In the genomic region with DNA sequence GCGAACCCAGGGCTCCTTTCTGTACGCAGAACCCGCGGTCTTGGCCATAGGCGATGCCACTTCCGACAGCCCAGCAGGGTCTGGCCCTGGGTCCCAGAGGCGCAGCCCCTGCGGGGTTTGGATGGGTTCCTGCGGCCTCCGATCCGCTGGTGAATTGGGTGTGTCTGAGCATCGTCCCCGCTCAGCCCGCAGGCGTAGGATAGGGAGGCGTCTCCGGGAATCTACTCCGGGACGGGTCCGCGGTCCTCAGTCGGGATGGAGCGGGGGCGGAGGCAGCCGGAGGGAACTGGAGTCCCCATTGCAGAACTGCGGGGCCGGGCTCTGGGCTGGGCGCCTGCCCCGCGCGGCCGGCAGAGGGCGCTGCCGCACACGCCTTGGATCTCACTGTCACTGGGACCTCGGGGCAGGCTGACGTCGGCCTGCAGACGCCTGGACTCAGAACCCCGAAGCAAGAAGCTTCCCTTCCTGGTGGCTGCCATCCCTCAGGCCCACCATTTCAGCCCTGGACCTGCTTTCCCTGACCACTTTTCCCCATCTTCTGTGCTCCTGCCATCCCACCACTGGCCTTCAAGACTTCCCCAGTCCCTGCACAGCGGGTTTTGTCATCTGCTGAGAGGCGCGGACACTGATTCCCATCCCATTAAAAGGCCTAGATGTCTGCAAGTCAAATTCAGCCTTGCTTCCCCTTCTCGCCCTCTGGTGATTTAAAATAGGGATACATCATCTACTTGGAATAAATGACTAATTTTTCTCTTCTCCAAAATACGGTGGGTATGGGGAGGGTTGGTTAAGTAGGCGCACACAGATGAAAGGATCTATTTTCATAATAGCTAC, we compare ENCODE assay signal across 1 cellular context.
TF ChIP-seq lines count a peak whose summit lies in the region.

No MANE protein-coding gene starts in this region.

TF ChIP-seq in HEK293, 187 proteins besides CTCF, POLR2A, EP300 and RAD21 (continued from another document and continues in another):
- TF ChIP-seq, protein P1, sequence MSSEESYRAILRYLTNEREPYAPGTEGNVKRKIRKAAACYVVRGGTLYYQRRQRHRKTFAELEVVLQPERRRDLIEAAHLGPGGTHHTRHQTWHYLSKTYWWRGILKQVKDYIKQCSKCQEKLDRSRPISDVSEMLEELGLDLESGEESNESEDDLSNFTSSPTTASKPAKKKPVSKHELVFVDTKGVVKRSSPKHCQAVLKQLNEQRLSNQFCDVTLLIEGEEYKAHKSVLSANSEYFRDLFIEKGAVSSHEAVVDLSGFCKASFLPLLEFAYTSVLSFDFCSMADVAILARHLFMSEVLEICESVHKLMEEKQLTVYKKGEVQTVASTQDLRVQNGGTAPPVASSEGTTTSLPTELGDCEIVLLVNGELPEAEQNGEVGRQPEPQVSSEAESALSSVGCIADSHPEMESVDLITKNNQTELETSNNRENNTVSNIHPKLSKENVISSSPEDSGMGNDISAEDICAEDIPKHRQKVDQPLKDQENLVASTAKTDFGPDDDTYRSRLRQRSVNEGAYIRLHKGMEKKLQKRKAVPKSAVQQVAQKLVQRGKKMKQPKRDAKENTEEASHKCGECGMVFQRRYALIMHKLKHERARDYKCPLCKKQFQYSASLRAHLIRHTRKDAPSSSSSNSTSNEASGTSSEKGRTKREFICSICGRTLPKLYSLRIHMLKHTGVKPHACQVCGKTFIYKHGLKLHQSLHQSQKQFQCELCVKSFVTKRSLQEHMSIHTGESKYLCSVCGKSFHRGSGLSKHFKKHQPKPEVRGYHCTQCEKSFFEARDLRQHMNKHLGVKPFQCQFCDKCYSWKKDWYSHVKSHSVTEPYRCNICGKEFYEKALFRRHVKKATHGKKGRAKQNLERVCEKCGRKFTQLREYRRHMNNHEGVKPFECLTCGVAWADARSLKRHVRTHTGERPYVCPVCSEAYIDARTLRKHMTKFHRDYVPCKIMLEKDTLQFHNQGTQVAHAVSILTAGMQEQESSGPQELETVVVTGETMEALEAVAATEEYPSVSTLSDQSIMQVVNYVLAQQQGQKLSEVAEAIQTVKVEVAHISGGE (tag by site-specific recombination; conservative IDR thresholded peaks at IDR 0.05; ENCODE audit: low read depth) = peak; percentile 59
- TF ChIP-seq ZNF610 (tag by site-specific recombination; IDR thresholded peaks at IDR 0.05; ENCODE audit: borderline replicate concordance) = no peak
- TF ChIP-seq ZNF324 (tag by site-specific recombination; IDR thresholded peaks at IDR 0.05) = peak; percentile 71; the same call in 1 of the 2 replicates
- TF ChIP-seq ZXDB (tag by site-specific recombination; IDR thresholded peaks at IDR 0.05) = 0 out of 2 replicates have a peak, but pooled peaks have one; percentile 23
- peak; percentile 64; the same call in 1 of the 2 replicates for TF ChIP-seq KLF9 (tag by site-specific recombination; IDR thresholded peaks at IDR 0.05; ENCODE audit: low read depth)
- no peak for TF ChIP-seq ZNF701 (tag by site-specific recombination; IDR thresholded peaks at IDR 0.05)
- TF ChIP-seq, protein P2, sequence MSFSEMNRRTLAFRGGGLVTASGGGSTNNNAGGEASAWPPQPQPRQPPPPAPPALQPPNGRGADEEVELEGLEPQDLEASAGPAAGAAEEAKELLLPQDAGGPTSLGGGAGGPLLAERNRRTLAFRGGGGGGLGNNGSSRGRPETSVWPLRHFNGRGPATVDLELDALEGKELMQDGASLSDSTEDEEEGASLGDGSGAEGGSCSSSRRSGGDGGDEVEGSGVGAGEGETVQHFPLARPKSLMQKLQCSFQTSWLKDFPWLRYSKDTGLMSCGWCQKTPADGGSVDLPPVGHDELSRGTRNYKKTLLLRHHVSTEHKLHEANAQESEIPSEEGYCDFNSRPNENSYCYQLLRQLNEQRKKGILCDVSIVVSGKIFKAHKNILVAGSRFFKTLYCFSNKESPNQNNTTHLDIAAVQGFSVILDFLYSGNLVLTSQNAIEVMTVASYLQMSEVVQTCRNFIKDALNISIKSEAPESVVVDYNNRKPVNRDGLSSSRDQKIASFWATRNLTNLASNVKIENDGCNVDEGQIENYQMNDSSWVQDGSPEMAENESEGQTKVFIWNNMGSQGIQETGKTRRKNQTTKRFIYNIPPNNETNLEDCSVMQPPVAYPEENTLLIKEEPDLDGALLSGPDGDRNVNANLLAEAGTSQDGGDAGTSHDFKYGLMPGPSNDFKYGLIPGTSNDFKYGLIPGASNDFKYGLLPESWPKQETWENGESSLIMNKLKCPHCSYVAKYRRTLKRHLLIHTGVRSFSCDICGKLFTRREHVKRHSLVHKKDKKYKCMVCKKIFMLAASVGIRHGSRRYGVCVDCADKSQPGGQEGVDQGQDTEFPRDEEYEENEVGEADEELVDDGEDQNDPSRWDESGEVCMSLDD (tag by site-specific recombination; IDR thresholded peaks at IDR 0.05) = peak; percentile 57
- TF ChIP-seq, protein P3, sequence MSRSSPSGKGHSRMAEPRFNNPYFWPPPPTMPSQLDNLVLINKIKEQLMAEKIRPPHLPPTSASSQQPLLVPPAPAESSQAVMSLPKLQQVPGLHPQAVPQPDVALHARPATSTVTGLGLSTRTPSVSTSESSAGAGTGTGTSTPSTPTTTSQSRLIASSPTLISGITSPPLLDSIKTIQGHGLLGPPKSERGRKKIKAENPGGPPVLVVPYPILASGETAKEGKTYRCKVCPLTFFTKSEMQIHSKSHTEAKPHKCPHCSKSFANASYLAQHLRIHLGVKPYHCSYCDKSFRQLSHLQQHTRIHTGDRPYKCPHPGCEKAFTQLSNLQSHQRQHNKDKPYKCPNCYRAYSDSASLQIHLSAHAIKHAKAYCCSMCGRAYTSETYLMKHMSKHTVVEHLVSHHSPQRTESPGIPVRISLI (tag by site-specific recombination; IDR thresholded peaks at IDR 0.05) = no peak
- TF ChIP-seq, protein P4, sequence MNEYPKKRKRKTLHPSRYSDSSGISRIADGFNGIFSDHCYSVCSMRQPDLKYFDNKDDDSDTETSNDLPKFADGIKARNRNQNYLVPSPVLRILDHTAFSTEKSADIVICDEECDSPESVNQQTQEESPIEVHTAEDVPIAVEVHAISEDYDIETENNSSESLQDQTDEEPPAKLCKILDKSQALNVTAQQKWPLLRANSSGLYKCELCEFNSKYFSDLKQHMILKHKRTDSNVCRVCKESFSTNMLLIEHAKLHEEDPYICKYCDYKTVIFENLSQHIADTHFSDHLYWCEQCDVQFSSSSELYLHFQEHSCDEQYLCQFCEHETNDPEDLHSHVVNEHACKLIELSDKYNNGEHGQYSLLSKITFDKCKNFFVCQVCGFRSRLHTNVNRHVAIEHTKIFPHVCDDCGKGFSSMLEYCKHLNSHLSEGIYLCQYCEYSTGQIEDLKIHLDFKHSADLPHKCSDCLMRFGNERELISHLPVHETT (tag by site-specific recombination; IDR thresholded peaks at IDR 0.05) = peak; percentile 21; the same call in 1 of the 2 replicates
- no peak for TF ChIP-seq ZNF544 (tag by site-specific recombination; IDR thresholded peaks at IDR 0.05)
- no peak for TF ChIP-seq FEZF1 (tag by site-specific recombination; IDR thresholded peaks at IDR 0.05)
- TF ChIP-seq BCL11B (tag by site-specific recombination; IDR thresholded peaks at IDR 0.05; ENCODE audit: low read depth) = no peak
- peak; percentile 54 for TF ChIP-seq ZNF335 (tag by site-specific recombination; conservative IDR thresholded peaks at IDR 0.05)
- TF ChIP-seq, protein P5, sequence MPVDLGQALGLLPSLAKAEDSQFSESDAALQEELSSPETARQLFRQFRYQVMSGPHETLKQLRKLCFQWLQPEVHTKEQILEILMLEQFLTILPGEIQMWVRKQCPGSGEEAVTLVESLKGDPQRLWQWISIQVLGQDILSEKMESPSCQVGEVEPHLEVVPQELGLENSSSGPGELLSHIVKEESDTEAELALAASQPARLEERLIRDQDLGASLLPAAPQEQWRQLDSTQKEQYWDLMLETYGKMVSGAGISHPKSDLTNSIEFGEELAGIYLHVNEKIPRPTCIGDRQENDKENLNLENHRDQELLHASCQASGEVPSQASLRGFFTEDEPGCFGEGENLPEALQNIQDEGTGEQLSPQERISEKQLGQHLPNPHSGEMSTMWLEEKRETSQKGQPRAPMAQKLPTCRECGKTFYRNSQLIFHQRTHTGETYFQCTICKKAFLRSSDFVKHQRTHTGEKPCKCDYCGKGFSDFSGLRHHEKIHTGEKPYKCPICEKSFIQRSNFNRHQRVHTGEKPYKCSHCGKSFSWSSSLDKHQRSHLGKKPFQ (tag by site-specific recombination; IDR thresholded peaks at IDR 0.05) = peak; percentile 21; the same call in 1 of the 2 replicates
- no peak for TF ChIP-seq PRDM1 (tag by site-specific recombination; IDR thresholded peaks at IDR 0.05)
- TF ChIP-seq EGR2 (tag by site-specific recombination; IDR thresholded peaks at IDR 0.05; ENCODE audit: low read depth) = peak; percentile 58
- no peak for TF ChIP-seq ZNF214 (tag by site-specific recombination; IDR thresholded peaks at IDR 0.05; ENCODE audit: borderline replicate concordance)
- TF ChIP-seq ZFHX2 (tag by site-specific recombination; conservative IDR thresholded peaks at IDR 0.05) = peak; percentile 78
- peak; percentile 57; the same call in 1 of the 2 replicates for TF ChIP-seq ZNF561 (tag by site-specific recombination; IDR thresholded peaks at IDR 0.05; ENCODE audit: borderline replicate concordance)
- TF ChIP-seq ZNF350 (tag by site-specific recombination; IDR thresholded peaks at IDR 0.05) = no peak
- TF ChIP-seq SP2 (tag by site-specific recombination; IDR thresholded peaks at IDR 0.05) = peak; percentile 62
- TF ChIP-seq ZNF660 (tag by site-specific recombination; IDR thresholded peaks at IDR 0.05) = peak; percentile 40
- TF ChIP-seq, protein P6, sequence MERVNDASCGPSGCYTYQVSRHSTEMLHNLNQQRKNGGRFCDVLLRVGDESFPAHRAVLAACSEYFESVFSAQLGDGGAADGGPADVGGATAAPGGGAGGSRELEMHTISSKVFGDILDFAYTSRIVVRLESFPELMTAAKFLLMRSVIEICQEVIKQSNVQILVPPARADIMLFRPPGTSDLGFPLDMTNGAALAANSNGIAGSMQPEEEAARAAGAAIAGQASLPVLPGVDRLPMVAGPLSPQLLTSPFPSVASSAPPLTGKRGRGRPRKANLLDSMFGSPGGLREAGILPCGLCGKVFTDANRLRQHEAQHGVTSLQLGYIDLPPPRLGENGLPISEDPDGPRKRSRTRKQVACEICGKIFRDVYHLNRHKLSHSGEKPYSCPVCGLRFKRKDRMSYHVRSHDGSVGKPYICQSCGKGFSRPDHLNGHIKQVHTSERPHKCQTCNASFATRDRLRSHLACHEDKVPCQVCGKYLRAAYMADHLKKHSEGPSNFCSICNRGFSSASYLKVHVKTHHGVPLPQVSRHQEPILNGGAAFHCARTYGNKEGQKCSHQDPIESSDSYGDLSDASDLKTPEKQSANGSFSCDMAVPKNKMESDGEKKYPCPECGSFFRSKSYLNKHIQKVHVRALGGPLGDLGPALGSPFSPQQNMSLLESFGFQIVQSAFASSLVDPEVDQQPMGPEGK (tag by site-specific recombination; IDR thresholded peaks at IDR 0.05) = peak; percentile 76
- TF ChIP-seq, protein P7, sequence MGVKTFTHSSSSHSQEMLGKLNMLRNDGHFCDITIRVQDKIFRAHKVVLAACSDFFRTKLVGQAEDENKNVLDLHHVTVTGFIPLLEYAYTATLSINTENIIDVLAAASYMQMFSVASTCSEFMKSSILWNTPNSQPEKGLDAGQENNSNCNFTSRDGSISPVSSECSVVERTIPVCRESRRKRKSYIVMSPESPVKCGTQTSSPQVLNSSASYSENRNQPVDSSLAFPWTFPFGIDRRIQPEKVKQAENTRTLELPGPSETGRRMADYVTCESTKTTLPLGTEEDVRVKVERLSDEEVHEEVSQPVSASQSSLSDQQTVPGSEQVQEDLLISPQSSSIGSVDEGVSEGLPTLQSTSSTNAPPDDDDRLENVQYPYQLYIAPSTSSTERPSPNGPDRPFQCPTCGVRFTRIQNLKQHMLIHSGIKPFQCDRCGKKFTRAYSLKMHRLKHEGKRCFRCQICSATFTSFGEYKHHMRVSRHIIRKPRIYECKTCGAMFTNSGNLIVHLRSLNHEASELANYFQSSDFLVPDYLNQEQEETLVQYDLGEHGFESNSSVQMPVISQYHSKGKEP (tag by site-specific recombination; IDR thresholded peaks at IDR 0.05) = 0 out of 2 replicates have a peak, but pooled peaks have one; percentile 8
- TF ChIP-seq, protein P8, sequence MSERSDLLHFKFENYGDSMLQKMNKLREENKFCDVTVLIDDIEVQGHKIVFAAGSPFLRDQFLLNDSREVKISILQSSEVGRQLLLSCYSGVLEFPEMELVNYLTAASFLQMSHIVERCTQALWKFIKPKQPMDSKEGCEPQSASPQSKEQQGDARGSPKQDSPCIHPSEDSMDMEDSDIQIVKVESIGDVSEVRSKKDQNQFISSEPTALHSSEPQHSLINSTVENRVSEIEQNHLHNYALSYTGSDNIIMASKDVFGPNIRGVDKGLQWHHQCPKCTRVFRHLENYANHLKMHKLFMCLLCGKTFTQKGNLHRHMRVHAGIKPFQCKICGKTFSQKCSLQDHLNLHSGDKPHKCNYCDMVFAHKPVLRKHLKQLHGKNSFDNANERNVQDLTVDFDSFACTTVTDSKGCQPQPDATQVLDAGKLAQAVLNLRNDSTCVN (tag by site-specific recombination; optimal IDR thresholded peaks at IDR 0.05) = peak; percentile 72
- TF ChIP-seq ZBTB17 (tag by site-specific recombination; IDR thresholded peaks at IDR 0.05) = no peak; the same call in 1 of the 2 replicates
- no peak for TF ChIP-seq MEIS1 (CRISPR knock-in tag; IDR thresholded peaks at IDR 0.05; ENCODE audit: borderline replicate concordance)
- TF ChIP-seq, protein P9, sequence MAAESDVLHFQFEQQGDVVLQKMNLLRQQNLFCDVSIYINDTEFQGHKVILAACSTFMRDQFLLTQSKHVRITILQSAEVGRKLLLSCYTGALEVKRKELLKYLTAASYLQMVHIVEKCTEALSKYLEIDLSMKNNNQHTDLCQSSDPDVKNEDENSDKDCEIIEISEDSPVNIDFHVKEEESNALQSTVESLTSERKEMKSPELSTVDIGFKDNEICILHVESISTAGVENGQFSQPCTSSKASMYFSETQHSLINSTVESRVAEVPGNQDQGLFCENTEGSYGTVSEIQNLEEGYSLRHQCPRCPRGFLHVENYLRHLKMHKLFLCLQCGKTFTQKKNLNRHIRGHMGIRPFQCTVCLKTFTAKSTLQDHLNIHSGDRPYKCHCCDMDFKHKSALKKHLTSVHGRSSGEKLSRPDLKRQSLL (tag by site-specific recombination; IDR thresholded peaks at IDR 0.05) = peak; percentile 76
- peak; percentile 64; the same call in 1 of the 2 replicates for TF ChIP-seq ZNF501 (tag by site-specific recombination; IDR thresholded peaks at IDR 0.05)
- TF ChIP-seq ZNF394 (tag by site-specific recombination; IDR thresholded peaks at IDR 0.05; ENCODE audit: borderline replicate concordance) = 0 out of 2 replicates have a peak, but pooled peaks have one; percentile 24
- no peak for TF ChIP-seq ZNF23 (tag by site-specific recombination; IDR thresholded peaks at IDR 0.05; ENCODE audit: borderline replicate concordance)
- TF ChIP-seq ZNF10 (tag by site-specific recombination; IDR thresholded peaks at IDR 0.05) = 0 out of 2 replicates have a peak, but pooled peaks have one; percentile 25
- TF ChIP-seq ZNF138 (tag by site-specific recombination; IDR thresholded peaks at IDR 0.05; ENCODE audit: borderline replicate concordance) = no peak
- no peak for TF ChIP-seq ZNF658 (tag by site-specific recombination; IDR thresholded peaks at IDR 0.05)
- TF ChIP-seq ZNF2 (tag by site-specific recombination; IDR thresholded peaks at IDR 0.05) = peak; percentile 93
- TF ChIP-seq ZNF600 (tag by site-specific recombination; IDR thresholded peaks at IDR 0.05) = peak; percentile 95
